Comparison of ENCODE assay signal across 9 cellular contexts in the genomic region with DNA sequence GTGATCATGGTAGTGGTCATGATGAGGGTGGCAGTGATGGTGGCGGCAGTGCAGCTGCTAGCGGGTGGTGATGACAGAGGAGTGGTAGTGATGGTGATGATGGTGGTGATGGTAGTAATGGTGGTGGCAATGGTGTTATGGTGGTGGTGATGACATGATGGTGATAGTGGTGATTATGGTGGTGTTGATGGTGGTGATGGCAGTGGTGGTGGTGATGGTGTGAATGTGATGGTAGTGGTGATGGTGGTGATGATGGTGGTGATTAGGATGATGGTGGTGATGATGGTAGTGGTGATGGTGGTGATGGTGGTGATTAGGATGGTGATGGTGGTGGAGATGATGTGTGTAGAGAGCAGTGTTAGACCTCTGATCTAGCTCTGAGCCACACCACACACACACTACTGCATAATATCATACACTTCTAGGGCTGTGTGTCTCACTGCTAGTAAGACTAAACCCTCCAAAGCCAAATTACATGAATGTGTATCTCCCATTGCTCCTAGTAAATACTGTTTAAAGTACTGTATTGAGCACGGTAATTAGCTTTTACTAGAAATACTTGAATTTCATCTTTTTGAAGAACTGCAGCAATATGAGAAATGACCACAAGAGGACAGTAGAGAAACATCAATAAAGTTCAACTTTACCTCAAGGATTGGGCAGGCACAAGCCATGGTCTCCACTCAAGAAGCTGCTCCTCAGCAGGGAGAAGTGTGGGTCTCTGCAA. TPM values are rescaled to one million over a fixed set of nuclear protein-coding genes. Genes with fewer than 3 reads are reported as not detected.
DNase-seq lines count a peak whose midpoint lies in the region; ATAC-seq and TF ChIP-seq lines count a peak whose summit lies in the region.
"Had no signal": no experiment of that assay in that cellular context is flagged by ENCODE, and none has a peak within 500 bp of the region (broad histone marks: within the 10 kb centered on the region; RNA-seq: fewer than 3 reads in every experiment).

No MANE protein-coding gene starts in this region.

- no peak overlapping the region for H3K27ac ChIP-seq in vagina

- TF ChIP-seq CTCF in vagina (IDR thresholded peaks at IDR 0.05), result peak in 1 of 3 experiments; percentile 38

- H3K36me3 ChIP-seq in vagina, result no peaks in the 10 kb centered on the region

- H3K4me3 Mint-ChIP-seq in T-helper 17 cell, result no peak overlapping the region

- peaks cover 11% of the 10 kb centered on the region for H3K4me1 Mint-ChIP-seq in T-helper 17 cell

- intact Hi-C loops in vagina (cut with DNase I), result no loop called here

- peak; percentile 37 for DNase-seq in SIG-M5 treated with dmso at 0.1 percent for 504 hours (lab: John Stamatoyannopoulos, UW; ENCODE audit: unreplicated experiment)
- no peak for DNase-seq in SIG-M5 (lab: John Stamatoyannopoulos, UW)
- peak; percentile 17 for DNase-seq in NCI-H1105 (lab: John Stamatoyannopoulos, UW)
- peak; percentile 73 for DNase-seq in astrocyte of the hippocampus (ENCODE audit: low read depth, low spot score)
- DNase-seq in left kidney (ENCODE audit: low read depth, low spot score), result peak; percentile 65
- no peak for DNase-seq in T-helper 17 cell
- no peak for DNase-seq in vagina (ENCODE audit: extremely low spot score in 2 of 2)

- no peaks in the 10 kb centered on the region for H3K9me3 ChIP-seq in T-helper 17 cell (ENCODE audit: control insufficient read depth, low read length, poor library complexity, severe bottlenecking)
- no peaks in the 10 kb centered on the region for H3K9me3 ChIP-seq in vagina

- no peak overlapping the region for H3K4me3 ChIP-seq in vagina

- H3K27me3 ChIP-seq in vagina, result no peaks in the 10 kb centered on the region

- no peak overlapping the region for H3K27ac Mint-ChIP-seq in T-helper 17 cell
- H3K27ac Mint-ChIP-seq: activated naive CD4-positive, alpha-beta T cell treated with anti-CD3 and anti-CD28 coated beads, Interleukin-2, amount 50 U/mL, for 72 hours had no signal

- H3K4me1 ChIP-seq in vagina, result no peaks in the 10 kb centered on the region

- no peak for TF ChIP-seq POLR2A in vagina (IDR thresholded peaks at IDR 0.05)

- ATAC-seq in T-helper 17 cell (no peak), HG02970 (IDR thresholded peaks at IDR 0.05; ENCODE audit: low FRiP score, unreplicated experiment) (no peak)

- H3K27me3 Mint-ChIP-seq in T-helper 17 cell, result no peaks in the 10 kb centered on the region

- H3K36me3 Mint-ChIP-seq in T-helper 17 cell (ENCODE audit: low read depth), result no peaks in the 10 kb centered on the region
- H3K36me3 Mint-ChIP-seq: activated naive CD4-positive, alpha-beta T cell treated with anti-CD3 and anti-CD28 coated beads, Interleukin-2, amount 50 U/mL, for 72 hours had no signal

RNA-seq across cellular contexts. Expression of a gene that starts 28.8 kb away (rescaled TPM):
- 10 to 100 TPM; 19.6 to 23.7 TPM for total RNA-seq in T-helper 17 cell
- 75.4 TPM for total RNA-seq in vagina

RNA-seq across cellular contexts. Expression of a gene that starts 57.2 kb away (rescaled TPM):
- total RNA-seq in T-helper 17 cell, result not detected
- 0.25 TPM for total RNA-seq in vagina
- total RNA-seq: activated naive CD4-positive, alpha-beta T cell treated with anti-CD3 and anti-CD28 coated beads, Interleukin-2, amount 50 U/mL, for 72 hours had no signal

Comparison
In these comparisons a context has a peak if more than half of its experiments do, and no peak if none do; other contexts are left out.
1. DNase-seq: peak in SIG-M5 treated with dmso at 0.1 percent for 504 hours (single experiment), NCI-H1105 (single experiment), astrocyte of the hippocampus (single experiment) and left kidney (single experiment); none in SIG-M5 (single experiment), T-helper 17 cell (0 of 3) and vagina (0 of 2).